Comparison of ENCODE assay signal across 8 cellular contexts in the genomic region with DNA sequence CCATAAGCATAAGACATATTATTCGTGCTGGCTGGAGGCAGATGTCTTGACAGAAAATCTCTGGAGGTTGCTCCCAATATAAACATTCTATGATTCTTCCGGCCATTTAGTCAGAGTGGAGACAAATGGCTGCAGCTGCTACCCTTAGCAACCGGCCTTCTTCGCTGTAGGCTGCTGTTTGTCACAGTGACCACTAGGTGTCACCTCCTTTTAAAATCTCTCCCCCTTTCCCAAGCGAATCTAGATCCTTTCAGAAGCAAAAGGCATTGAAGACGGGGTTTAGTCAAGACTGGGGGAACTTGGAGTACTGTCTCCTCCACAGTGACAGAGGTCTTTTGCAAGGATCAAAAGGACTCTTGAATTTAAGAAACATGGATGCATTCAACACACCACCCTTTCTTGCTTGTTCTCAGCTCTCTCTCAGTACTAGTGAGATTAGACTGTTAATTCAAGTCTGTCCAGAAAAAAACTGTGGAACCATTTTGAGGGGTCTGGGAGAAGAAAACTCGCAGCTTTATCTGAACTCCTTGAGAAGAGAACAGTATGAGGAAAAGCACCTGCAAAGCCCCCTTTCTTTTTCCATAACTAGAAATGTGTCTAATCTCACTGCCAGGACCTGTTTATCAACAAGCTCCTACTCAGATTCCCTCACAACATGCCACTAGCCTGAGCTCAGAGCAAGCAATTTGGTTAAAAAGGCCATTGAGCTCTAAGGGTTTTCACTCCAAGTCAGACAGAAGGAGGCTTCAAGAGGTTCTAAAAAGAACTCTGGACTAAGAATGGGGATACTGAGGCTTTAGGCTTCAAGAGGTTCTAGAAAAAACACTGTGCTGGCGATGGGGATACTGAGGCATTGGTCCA.
DNase-seq lines count a peak whose midpoint lies in the region; ATAC-seq and TF ChIP-seq lines count a peak whose summit lies in the region.

No MANE protein-coding gene starts in this region.

- no peak overlapping the region for H3K4me3 ChIP-seq in fibroblast of mammary gland (ENCODE audit: control insufficient read depth, low read depth, low read length)

- H3K4me3 Mint-ChIP-seq in WTC11 (no peak overlapping the region), nephron (no peak overlapping the region)

- H3K27me3 Mint-ChIP-seq in WTC11 (ENCODE audit: low read depth), result no peaks in the 10 kb centered on the region; the same call in 1 of the 2 replicates
- peaks cover 14% of the 10 kb centered on the region for H3K27me3 Mint-ChIP-seq in nephron (ENCODE audit: low read depth)

- peak; percentile 77 for DNase-seq in NCI-H2196 treated with DMSO at 0.1 percent for 48 hours (lab: John Stamatoyannopoulos, UW; ENCODE audit: unreplicated experiment)
- DNase-seq in WTC11 (ENCODE audit: low spot score), result peak; percentile 52
- peak; percentile 68 for DNase-seq in fibroblast of mammary gland (ENCODE audit: low read depth)

- H3K9me3 Mint-ChIP-seq in WTC11 (0 out of 2 replicates have a peak, but pooled peaks cover 3% of the 10 kb centered on the region), nephron (peaks cover 3% of the 10 kb centered on the region)

- TF ChIP-seq CTCF in C4-2B (conservative IDR thresholded peaks at IDR 0.05), result peak; percentile 92
- TF ChIP-seq CTCF in WTC11 (IDR thresholded peaks at IDR 0.05), result peak; percentile 81
- peak; percentile 85 for TF ChIP-seq CTCF in fibroblast of mammary gland (conservative IDR thresholded peaks at IDR 0.05; ENCODE audit: control insufficient read depth, insufficient read depth, low read depth, low read length)
- TF ChIP-seq CTCF in nephron (IDR thresholded peaks at IDR 0.05; ENCODE audit: unreplicated experiment in 3 of 3), result peak; percentile 87 to 89 (median 89)

- CTCF ChIA-PET in WTC11 (lab: Charles Lee), result interaction anchor here (0.5 to 2.0 kb wide), 32 partner anchors 10 to 1207 kb away, joined by 3 to 18 read pairs (median 4); no protein-coding TSS in a partner anchor

- H3K27ac ChIP-seq in C4-2B, result no peak overlapping the region

- H3K27ac Mint-ChIP-seq in WTC11 (no peak overlapping the region), nephron (peak overlapping the region; percentile 46 to 72 (median 68))

- POLR2A ChIA-PET in WTC11 (lab: Charles Lee), result no interaction called here

- H3K4me1 Mint-ChIP-seq in WTC11 (peaks cover 20% of the 10 kb centered on the region), nephron (peaks cover 16% of the 10 kb centered on the region)

- H3K36me3 Mint-ChIP-seq in WTC11 (no peaks in the 10 kb centered on the region), nephron (ENCODE audit: low read depth) (no peaks in the 10 kb centered on the region)

- ATAC-seq in GM18909 (IDR thresholded peaks at IDR 0.05; ENCODE audit: poor library complexity, unreplicated experiment), result peak; percentile 83
- ATAC-seq in HG03175 (IDR thresholded peaks at IDR 0.05; ENCODE audit: unreplicated experiment), result peak; percentile 95
- ATAC-seq in WTC11, result peak; percentile 95
- ATAC-seq in HG03025 (IDR thresholded peaks at IDR 0.05; ENCODE audit: low FRiP score, unreplicated experiment), result no peak

TF ChIP-seq in WTC11, 78 proteins besides CTCF, POLR2A, EP300 and RAD21:
- TF ChIP-seq, protein P1, sequence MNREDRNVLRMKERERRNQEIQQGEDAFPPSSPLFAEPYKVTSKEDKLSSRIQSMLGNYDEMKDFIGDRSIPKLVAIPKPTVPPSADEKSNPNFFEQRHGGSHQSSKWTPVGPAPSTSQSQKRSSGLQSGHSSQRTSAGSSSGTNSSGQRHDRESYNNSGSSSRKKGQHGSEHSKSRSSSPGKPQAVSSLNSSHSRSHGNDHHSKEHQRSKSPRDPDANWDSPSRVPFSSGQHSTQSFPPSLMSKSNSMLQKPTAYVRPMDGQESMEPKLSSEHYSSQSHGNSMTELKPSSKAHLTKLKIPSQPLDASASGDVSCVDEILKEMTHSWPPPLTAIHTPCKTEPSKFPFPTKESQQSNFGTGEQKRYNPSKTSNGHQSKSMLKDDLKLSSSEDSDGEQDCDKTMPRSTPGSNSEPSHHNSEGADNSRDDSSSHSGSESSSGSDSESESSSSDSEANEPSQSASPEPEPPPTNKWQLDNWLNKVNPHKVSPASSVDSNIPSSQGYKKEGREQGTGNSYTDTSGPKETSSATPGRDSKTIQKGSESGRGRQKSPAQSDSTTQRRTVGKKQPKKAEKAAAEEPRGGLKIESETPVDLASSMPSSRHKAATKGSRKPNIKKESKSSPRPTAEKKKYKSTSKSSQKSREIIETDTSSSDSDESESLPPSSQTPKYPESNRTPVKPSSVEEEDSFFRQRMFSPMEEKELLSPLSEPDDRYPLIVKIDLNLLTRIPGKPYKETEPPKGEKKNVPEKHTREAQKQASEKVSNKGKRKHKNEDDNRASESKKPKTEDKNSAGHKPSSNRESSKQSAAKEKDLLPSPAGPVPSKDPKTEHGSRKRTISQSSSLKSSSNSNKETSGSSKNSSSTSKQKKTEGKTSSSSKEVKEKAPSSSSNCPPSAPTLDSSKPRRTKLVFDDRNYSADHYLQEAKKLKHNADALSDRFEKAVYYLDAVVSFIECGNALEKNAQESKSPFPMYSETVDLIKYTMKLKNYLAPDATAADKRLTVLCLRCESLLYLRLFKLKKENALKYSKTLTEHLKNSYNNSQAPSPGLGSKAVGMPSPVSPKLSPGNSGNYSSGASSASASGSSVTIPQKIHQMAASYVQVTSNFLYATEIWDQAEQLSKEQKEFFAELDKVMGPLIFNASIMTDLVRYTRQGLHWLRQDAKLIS (CRISPR knock-in tag; IDR thresholded peaks at IDR 0.05; ENCODE audit: borderline replicate concordance), result no peak
- TF ChIP-seq, protein P2, sequence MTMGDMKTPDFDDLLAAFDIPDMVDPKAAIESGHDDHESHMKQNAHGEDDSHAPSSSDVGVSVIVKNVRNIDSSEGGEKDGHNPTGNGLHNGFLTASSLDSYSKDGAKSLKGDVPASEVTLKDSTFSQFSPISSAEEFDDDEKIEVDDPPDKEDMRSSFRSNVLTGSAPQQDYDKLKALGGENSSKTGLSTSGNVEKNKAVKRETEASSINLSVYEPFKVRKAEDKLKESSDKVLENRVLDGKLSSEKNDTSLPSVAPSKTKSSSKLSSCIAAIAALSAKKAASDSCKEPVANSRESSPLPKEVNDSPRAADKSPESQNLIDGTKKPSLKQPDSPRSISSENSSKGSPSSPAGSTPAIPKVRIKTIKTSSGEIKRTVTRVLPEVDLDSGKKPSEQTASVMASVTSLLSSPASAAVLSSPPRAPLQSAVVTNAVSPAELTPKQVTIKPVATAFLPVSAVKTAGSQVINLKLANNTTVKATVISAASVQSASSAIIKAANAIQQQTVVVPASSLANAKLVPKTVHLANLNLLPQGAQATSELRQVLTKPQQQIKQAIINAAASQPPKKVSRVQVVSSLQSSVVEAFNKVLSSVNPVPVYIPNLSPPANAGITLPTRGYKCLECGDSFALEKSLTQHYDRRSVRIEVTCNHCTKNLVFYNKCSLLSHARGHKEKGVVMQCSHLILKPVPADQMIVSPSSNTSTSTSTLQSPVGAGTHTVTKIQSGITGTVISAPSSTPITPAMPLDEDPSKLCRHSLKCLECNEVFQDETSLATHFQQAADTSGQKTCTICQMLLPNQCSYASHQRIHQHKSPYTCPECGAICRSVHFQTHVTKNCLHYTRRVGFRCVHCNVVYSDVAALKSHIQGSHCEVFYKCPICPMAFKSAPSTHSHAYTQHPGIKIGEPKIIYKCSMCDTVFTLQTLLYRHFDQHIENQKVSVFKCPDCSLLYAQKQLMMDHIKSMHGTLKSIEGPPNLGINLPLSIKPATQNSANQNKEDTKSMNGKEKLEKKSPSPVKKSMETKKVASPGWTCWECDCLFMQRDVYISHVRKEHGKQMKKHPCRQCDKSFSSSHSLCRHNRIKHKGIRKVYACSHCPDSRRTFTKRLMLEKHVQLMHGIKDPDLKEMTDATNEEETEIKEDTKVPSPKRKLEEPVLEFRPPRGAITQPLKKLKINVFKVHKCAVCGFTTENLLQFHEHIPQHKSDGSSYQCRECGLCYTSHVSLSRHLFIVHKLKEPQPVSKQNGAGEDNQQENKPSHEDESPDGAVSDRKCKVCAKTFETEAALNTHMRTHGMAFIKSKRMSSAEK (CRISPR knock-in tag; IDR thresholded peaks at IDR 0.05; ENCODE audit: borderline replicate concordance), result no peak
- TF ChIP-seq, protein P3, sequence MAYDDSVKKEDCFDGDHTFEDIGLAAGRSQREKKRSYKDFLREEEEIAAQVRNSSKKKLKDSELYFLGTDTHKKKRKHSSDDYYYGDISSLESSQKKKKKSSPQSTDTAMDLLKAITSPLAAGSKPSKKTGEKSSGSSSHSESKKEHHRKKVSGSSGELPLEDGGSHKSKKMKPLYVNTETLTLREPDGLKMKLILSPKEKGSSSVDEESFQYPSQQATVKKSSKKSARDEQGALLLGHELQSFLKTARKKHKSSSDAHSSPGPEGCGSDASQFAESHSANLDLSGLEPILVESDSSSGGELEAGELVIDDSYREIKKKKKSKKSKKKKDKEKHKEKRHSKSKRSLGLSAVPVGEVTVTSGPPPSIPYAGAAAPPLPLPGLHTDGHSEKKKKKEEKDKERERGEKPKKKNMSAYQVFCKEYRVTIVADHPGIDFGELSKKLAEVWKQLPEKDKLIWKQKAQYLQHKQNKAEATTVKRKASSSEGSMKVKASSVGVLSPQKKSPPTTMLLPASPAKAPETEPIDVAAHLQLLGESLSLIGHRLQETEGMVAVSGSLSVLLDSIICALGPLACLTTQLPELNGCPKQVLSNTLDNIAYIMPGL (CRISPR knock-in tag; IDR thresholded peaks at IDR 0.05), result no peak
- TF ChIP-seq SOX15 (CRISPR knock-in tag; IDR thresholded peaks at IDR 0.05), result no peak
